ENCODE assay signal across 8 cellular contexts in genomic region chr11:63212742-63213141, GRCh38. TPM values are rescaled to one million over a fixed set of nuclear protein-coding genes. Genes with fewer than 3 reads are reported as not detected.
DNase-seq lines count a peak whose midpoint lies in the region; ATAC-seq and TF ChIP-seq lines count a peak whose summit lies in the region.

No MANE protein-coding gene starts in this region.

- peaks cover 6% of the 10 kb centered on the region for H3K27me3 Mint-ChIP-seq in activated CD8-positive, alpha-beta T cell treated with anti-CD3 and anti-CD28 coated beads, Interleukin-2, amount 10 ng/mL, durations not matched to agents 7 days and 5 days (ENCODE audit: low read depth)

- no peak for ATAC-seq in activated CD8-positive, alpha-beta T cell treated with anti-CD3 and anti-CD28 coated beads, Interleukin-2, amount 10 ng/mL, durations not matched to agents 7 days and 5 days
- ATAC-seq in GM18511 (IDR thresholded peaks at IDR 0.05; ENCODE audit: unreplicated experiment): no peak
- ATAC-seq in HG03135 (IDR thresholded peaks at IDR 0.05; ENCODE audit: unreplicated experiment): no peak

- no peaks in the 10 kb centered on the region for H3K36me3 Mint-ChIP-seq in activated CD8-positive, alpha-beta T cell treated with anti-CD3 and anti-CD28 coated beads, Interleukin-2, amount 10 ng/mL, durations not matched to agents 7 days and 5 days (ENCODE audit: low read depth)

- POLR2A ChIA-PET in HEK293T (lab: Yijun Ruan, JAX): no interaction called here
- POLR2A ChIA-PET in activated CD8-positive, alpha-beta T cell treated with anti-CD3 and anti-CD28 coated beads, Interleukin-2, amount 10 ng/mL, durations not matched to agents 7 days and 5 days (lab: Charles Lee): no interaction called here

- DNase-seq in DMS 273 (lab: John Stamatoyannopoulos, UW; ENCODE audit: unreplicated experiment) (peak; percentile 33), DMS 273 treated with DMSO at 0.1 percent for 48 hours (lab: John Stamatoyannopoulos, UW) (no peak), HEK293T (ENCODE audit: extremely low spot score) (peak; percentile 34), kidney tubule cell (ENCODE audit: low spot score) (peak; percentile 29)
- peak; percentile 32 for DNase-seq in activated CD8-positive, alpha-beta T cell treated with anti-CD3 and anti-CD28 coated beads, Interleukin-2, amount 10 ng/mL, durations not matched to agents 7 days and 5 days
- no peak for DNase-seq in effector CD4-positive, alpha-beta T cell

- H3K27ac Mint-ChIP-seq in activated CD8-positive, alpha-beta T cell treated with anti-CD3 and anti-CD28 coated beads, Interleukin-2, amount 10 ng/mL, durations not matched to agents 7 days and 5 days: no peak overlapping the region

- no peaks in the 10 kb centered on the region for H3K4me1 Mint-ChIP-seq in activated CD8-positive, alpha-beta T cell treated with anti-CD3 and anti-CD28 coated beads, Interleukin-2, amount 10 ng/mL, durations not matched to agents 7 days and 5 days (ENCODE audit: low read depth)

- H3K9me3 Mint-ChIP-seq in activated CD8-positive, alpha-beta T cell treated with anti-CD3 and anti-CD28 coated beads, Interleukin-2, amount 10 ng/mL, durations not matched to agents 7 days and 5 days (ENCODE audit: insufficient read depth): no peaks in the 10 kb centered on the region

- CTCF ChIA-PET in HEK293T (lab: Yijun Ruan, JAX): interaction anchor here (1.2 to 1.3 kb wide), 2 partner anchors 34 to 85 kb away, joined by 3 to 5 read pairs; no protein-coding TSS in a partner anchor
- CTCF ChIA-PET in activated CD8-positive, alpha-beta T cell treated with anti-CD3 and anti-CD28 coated beads, Interleukin-2, amount 10 ng/mL, durations not matched to agents 7 days and 5 days (lab: Charles Lee): interaction anchor here (1.1 to 1.3 kb wide), 5 partner anchors 24 to 423 kb away, joined by 3 to 5 read pairs (median 4); no protein-coding TSS in a partner anchor

- H3K4me3 Mint-ChIP-seq in activated CD8-positive, alpha-beta T cell treated with anti-CD3 and anti-CD28 coated beads, Interleukin-2, amount 10 ng/mL, durations not matched to agents 7 days and 5 days: no peak overlapping the region

TF ChIP-seq in HEK293T, 16 proteins besides CTCF, POLR2A, EP300 and RAD21:
- TF ChIP-seq BHLHE40 (IDR thresholded peaks at IDR 0.05; ENCODE audit: borderline replicate concordance) (no peak), ELF4 (IDR thresholded peaks at IDR 0.05) (no peak), TARDBP (IDR thresholded peaks at IDR 0.05) (no peak), FOXA1 (IDR thresholded peaks at IDR 0.05) (no peak), HDGF (IDR thresholded peaks at IDR 0.05; ENCODE audit: borderline replicate concordance) (no peak), SP1 (IDR thresholded peaks at IDR 0.05) (no peak), ARNT (IDR thresholded peaks at IDR 0.05) (no peak), NFRKB (IDR thresholded peaks at IDR 0.05) (no peak), L3MBTL2 (conservative IDR thresholded peaks at IDR 0.05) (no peak), FOXM1 (IDR thresholded peaks at IDR 0.05; ENCODE audit: borderline replicate concordance) (no peak), FOXK2 (IDR thresholded peaks at IDR 0.05) (no peak)

RNA-seq across cellular contexts. Expression of gene SLC22A25, which starts 30.7 kb away (rescaled TPM):
- not detected for total RNA-seq in activated CD8-positive, alpha-beta T cell treated with anti-CD3 and anti-CD28 coated beads, Interleukin-2, amount 10 ng/mL, durations not matched to agents 7 days and 5 days

Comparison
In these comparisons a context has a peak if more than half of its experiments do, and no peak if none do; other contexts are left out.
1. DNase-seq: peak in DMS 273 (single experiment), HEK293T (single experiment), activated CD8-positive, alpha-beta T cell treated with anti-CD3 and anti-CD28 coated beads, Interleukin-2, amount 10 ng/mL, durations not matched to agents 7 days and 5 days (single experiment) and kidney tubule cell (single experiment); none in DMS 273 treated with DMSO at 0.1 percent for 48 hours (single experiment) and effector CD4-positive, alpha-beta T cell (single experiment).